28 cellular contexts compared by ENCODE assay signal in genomic region chr13:22220186-22221160, GRCh38.
A peak's percentile ranks its signal among the peaks of the same experiment; 100 is the strongest.
DNase-seq lines count a peak whose midpoint lies in the region; ATAC-seq lines count a peak whose summit lies in the region.
"Had no signal": no experiment of that assay in that cellular context is flagged by ENCODE, and none has a peak within 500 bp of the region (broad histone marks: within the 10 kb centered on the region; RNA-seq: fewer than 3 reads in every experiment).

No MANE protein-coding gene starts in this region.

- peaks cover 2% of the 10 kb centered on the region for H3K4me1 Mint-ChIP-seq in T-helper 17 cell
- H3K4me1 Mint-ChIP-seq: activated CD4-positive, alpha-beta memory T cell treated with anti-CD3 and anti-CD28 coated beads, Interleukin-2, amount 10 ng/mL, durations not matched to agents 7 days and 5 days had no signal

- no peaks in the 10 kb centered on the region for H3K9me3 ChIP-seq in T-helper 17 cell (ENCODE audit: control insufficient read depth, low read length, poor library complexity, severe bottlenecking)
- H3K9me3 ChIP-seq: esophagus squamous epithelium, psoas muscle, thoracic aorta had no signal

- intact Hi-C loops in head of caudate nucleus (cut with DNase I): no loop called here

- no peaks in the 10 kb centered on the region for H3K36me3 Mint-ChIP-seq in T-helper 17 cell (ENCODE audit: low read depth)
- H3K36me3 Mint-ChIP-seq: activated naive CD8-positive, alpha-beta T cell; CD4-positive, alpha-beta memory T cell; naive thymus-derived CD4-positive, alpha-beta T cell had no signal

- H3K27me3 Mint-ChIP-seq in T-helper 17 cell: no peaks in the 10 kb centered on the region
- H3K27me3 Mint-ChIP-seq: activated naive CD8-positive, alpha-beta T cell; CD4-positive, alpha-beta memory T cell; dendritic cell treated with granulocyte-macrophage colony-stimulating factor and Interleukin-4, amounts not matched to agents 40 ng/mL and 50 ng/mL, for 4 days; naive thymus-derived CD4-positive, alpha-beta T cell; stimulated activated naive CD8-positive, alpha-beta T cell treated with anti-CD3 and anti-CD28 coated beads, Interleukin-15, Interleukin-2, amounts not matched to agents 100 ng/mL and 50 ng/mL, for 24 hours had no signal

- H3K27ac Mint-ChIP-seq in T-helper 17 cell: no peak overlapping the region
- H3K27ac Mint-ChIP-seq: activated CD4-positive, alpha-beta memory T cell treated with anti-CD3 and anti-CD28 coated beads, Interleukin-2, amount 10 ng/mL, durations not matched to agents 7 days and 5 days; activated naive CD8-positive, alpha-beta T cell; dendritic cell treated with granulocyte-macrophage colony-stimulating factor and Interleukin-4, amounts not matched to agents 40 ng/mL and 50 ng/mL, for 4 days; stimulated activated naive CD8-positive, alpha-beta T cell treated with anti-CD3 and anti-CD28 coated beads, Interleukin-15, Interleukin-2, amounts not matched to agents 100 ng/mL and 50 ng/mL, for 24 hours; T-helper 1 cell treated with Interleukin-12 subunit alpha and Interleukin-12 subunit beta and Interleukin-4 antibody, amounts not matched to agents 30 μg/mL and 1 μg/mL, for 36 hours had no signal

- peak; percentile 7 for DNase-seq in GM04503 (ENCODE audit: low read depth)
- peak; percentile 1 for DNase-seq in NCI-H146 treated with DMSO at 0.1 percent for 48 hours (lab: John Stamatoyannopoulos, UW; ENCODE audit: unreplicated experiment)
- DNase-seq in astrocyte of the hippocampus (ENCODE audit: low read depth, low spot score): peak; percentile 1
- DNase-seq in retina: peak; percentile 81
- DNase-seq in NK-92 (lab: John Stamatoyannopoulos, UW; ENCODE audit: unreplicated experiment): no peak
- no peak for DNase-seq in T-helper 17 cell
- no peak for DNase-seq in head of caudate nucleus
- no peak for DNase-seq in NCI-H1694 treated with DMSO at 0.1 percent for 48 hours (lab: John Stamatoyannopoulos, UW)
- DNase-seq: activated CD4-positive, alpha-beta memory T cell treated with anti-CD3 and anti-CD28 coated beads, Interleukin-2, amount 10 ng/mL, durations not matched to agents 7 days and 5 days; caudate nucleus; CD4-positive, alpha-beta memory T cell; esophagus squamous epithelium; H9; hippocampal formation; IMR-90; naive thymus-derived CD4-positive, alpha-beta T cell; NCI-H1048; NCI-H2171 treated with DMSO at 0.1 percent for 48 hours; NCI-H524 treated with DMSO at 0.1 percent for 48 hours; occipital lobe; psoas muscle; RPMI8226 had no signal

- no peak overlapping the region for H3K4me3 Mint-ChIP-seq in T-helper 17 cell
- H3K4me3 Mint-ChIP-seq: activated CD4-positive, alpha-beta memory T cell treated with anti-CD3 and anti-CD28 coated beads, Interleukin-2, amount 10 ng/mL, durations not matched to agents 7 days and 5 days; activated naive CD8-positive, alpha-beta T cell; CD4-positive, alpha-beta memory T cell; dendritic cell treated with granulocyte-macrophage colony-stimulating factor and Interleukin-4, amounts not matched to agents 40 ng/mL and 50 ng/mL, for 4 days; H9; naive thymus-derived CD4-positive, alpha-beta T cell; stimulated activated naive CD8-positive, alpha-beta T cell treated with anti-CD3 and anti-CD28 coated beads, Interleukin-15, Interleukin-2, amounts not matched to agents 100 ng/mL and 50 ng/mL, for 24 hours; T-helper 1 cell treated with Interleukin-12 subunit alpha and Interleukin-12 subunit beta and Interleukin-4 antibody, amounts not matched to agents 30 μg/mL and 1 μg/mL, for 36 hours had no signal

- no peak for ATAC-seq in T-helper 17 cell
- ATAC-seq: activated CD4-positive, CD25-positive, alpha-beta regulatory T cell treated with anti-CD3 and anti-CD28 coated beads, Interleukin-2, amount 50 U/mL, for 24 hours; naive thymus-derived CD4-positive, alpha-beta T cell; psoas muscle had no signal

Comparison
In these comparisons a context has a peak if more than half of its experiments do, and no peak if none do; other contexts are left out.
1. DNase-seq: peak in GM04503 (single experiment), NCI-H146 treated with DMSO at 0.1 percent for 48 hours (single experiment), astrocyte of the hippocampus (single experiment) and retina (single experiment); none in NK-92 (single experiment), T-helper 17 cell (0 of 3), head of caudate nucleus (0 of 42) and NCI-H1694 treated with DMSO at 0.1 percent for 48 hours (single experiment).